1 cellular context compared by ENCODE assay signal in the genomic region with DNA sequence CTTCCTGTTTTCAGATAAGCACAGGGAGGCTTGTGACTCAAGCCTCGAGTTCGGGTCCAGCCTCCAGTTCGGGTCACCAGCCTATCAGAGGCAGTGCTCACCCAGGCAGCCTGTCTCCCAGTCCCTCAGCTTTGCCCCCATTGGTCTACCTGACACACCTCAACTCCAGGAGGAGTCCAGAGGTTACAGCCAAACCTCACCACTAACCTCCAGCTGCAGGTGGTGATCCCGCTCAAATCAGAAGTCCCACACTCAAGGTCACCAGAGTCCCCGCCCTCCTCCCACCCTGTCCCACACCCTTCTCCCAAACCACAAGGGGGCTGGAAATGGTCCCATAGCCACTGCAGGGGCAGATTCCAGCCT.
TF ChIP-seq lines count a peak whose summit lies in the region.

No MANE protein-coding gene starts in this region.

TF ChIP-seq in HEK293, 187 proteins besides CTCF, POLR2A, EP300 and RAD21 (continued from another document):
- TF ChIP-seq, protein P1, sequence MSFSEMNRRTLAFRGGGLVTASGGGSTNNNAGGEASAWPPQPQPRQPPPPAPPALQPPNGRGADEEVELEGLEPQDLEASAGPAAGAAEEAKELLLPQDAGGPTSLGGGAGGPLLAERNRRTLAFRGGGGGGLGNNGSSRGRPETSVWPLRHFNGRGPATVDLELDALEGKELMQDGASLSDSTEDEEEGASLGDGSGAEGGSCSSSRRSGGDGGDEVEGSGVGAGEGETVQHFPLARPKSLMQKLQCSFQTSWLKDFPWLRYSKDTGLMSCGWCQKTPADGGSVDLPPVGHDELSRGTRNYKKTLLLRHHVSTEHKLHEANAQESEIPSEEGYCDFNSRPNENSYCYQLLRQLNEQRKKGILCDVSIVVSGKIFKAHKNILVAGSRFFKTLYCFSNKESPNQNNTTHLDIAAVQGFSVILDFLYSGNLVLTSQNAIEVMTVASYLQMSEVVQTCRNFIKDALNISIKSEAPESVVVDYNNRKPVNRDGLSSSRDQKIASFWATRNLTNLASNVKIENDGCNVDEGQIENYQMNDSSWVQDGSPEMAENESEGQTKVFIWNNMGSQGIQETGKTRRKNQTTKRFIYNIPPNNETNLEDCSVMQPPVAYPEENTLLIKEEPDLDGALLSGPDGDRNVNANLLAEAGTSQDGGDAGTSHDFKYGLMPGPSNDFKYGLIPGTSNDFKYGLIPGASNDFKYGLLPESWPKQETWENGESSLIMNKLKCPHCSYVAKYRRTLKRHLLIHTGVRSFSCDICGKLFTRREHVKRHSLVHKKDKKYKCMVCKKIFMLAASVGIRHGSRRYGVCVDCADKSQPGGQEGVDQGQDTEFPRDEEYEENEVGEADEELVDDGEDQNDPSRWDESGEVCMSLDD (tag by site-specific recombination; IDR thresholded peaks at IDR 0.05), result no peak
- TF ChIP-seq GLIS1 (tag by site-specific recombination; IDR thresholded peaks at IDR 0.05) (peak; percentile 32), SP3 (tag by site-specific recombination; IDR thresholded peaks at IDR 0.05) (peak; percentile 70), ZNF658 (tag by site-specific recombination; IDR thresholded peaks at IDR 0.05) (no peak), KLF1 (tag by site-specific recombination; IDR thresholded peaks at IDR 0.05) (peak; percentile 97), ZBTB20 (tag by site-specific recombination; IDR thresholded peaks at IDR 0.05) (peak; percentile 12; the same call in 1 of the 2 replicates), EGR2 (tag by site-specific recombination; IDR thresholded peaks at IDR 0.05; ENCODE audit: low read depth) (peak; percentile 74), ZNF366 (tag by site-specific recombination; conservative IDR thresholded peaks at IDR 0.05) (0 out of 2 replicates have a peak, but pooled peaks have one; percentile 21), SP2 (tag by site-specific recombination; IDR thresholded peaks at IDR 0.05) (peak; percentile 77), ZNF10 (tag by site-specific recombination; IDR thresholded peaks at IDR 0.05) (no peak)
- TF ChIP-seq, protein P2, sequence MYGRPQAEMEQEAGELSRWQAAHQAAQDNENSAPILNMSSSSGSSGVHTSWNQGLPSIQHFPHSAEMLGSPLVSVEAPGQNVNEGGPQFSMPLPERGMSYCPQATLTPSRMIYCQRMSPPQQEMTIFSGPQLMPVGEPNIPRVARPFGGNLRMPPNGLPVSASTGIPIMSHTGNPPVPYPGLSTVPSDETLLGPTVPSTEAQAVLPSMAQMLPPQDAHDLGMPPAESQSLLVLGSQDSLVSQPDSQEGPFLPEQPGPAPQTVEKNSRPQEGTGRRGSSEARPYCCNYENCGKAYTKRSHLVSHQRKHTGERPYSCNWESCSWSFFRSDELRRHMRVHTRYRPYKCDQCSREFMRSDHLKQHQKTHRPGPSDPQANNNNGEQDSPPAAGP (tag by site-specific recombination; IDR thresholded peaks at IDR 0.05), result 0 out of 2 replicates have a peak, but pooled peaks have one; percentile 26
